In the genomic region with DNA sequence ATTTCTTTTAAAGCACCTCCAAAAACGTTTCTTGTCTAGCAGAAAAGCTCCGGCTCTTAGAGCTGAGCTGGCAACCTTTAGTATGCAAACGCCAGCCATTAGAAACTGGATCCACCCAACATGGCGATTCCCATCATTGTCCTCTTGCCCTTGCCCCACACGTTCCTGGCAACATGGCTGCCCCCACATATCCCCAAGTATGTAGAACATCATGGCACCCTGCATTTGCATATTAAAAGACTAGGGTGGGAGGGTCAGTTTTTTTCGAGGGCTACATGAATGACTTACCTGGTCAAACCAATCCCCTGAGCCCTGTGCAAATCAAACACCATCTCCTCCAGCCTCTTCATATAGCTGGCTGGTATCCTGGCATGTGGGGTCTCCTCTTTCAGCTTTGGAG, we compare ENCODE assay signal across 9 cellular contexts.
"Had no signal": no experiment of that assay in that cellular context is flagged by ENCODE, and none has a peak within 500 bp of the region (broad histone marks: within the 10 kb centered on the region; RNA-seq: fewer than 3 reads in every experiment).

No MANE protein-coding gene starts in this region.

- H3K4me3 ChIP-seq: GM23248, K562 had no signal

- H3K4me3 Mint-ChIP-seq: H9 had no signal

- DNase-seq: GM23248, GOT3, H9, HCEC 1CT, IMR-90, KG1 had no signal

- H2AFZ ChIP-seq: GM23248 had no signal

- H3K27ac Mint-ChIP-seq: H9 had no signal

- H3K9ac ChIP-seq: GM23248 had no signal

- FAIRE-seq: H54, HTR-8/SVneo, K562 had no signal

- H3K27ac ChIP-seq: GM23248 had no signal
